In genomic region chr4:3502941-3503936, GRCh38 we compare ENCODE assay signal across 19 cellular contexts. TPM values are rescaled to one million over a fixed set of nuclear protein-coding genes. Genes with fewer than 3 reads are reported as not detected.
DNase-seq lines count a peak whose midpoint lies in the region; TF ChIP-seq lines count a peak whose summit lies in the region.
"Had no signal": no experiment of that assay in that cellular context is flagged by ENCODE, and none has a peak within 500 bp of the region (broad histone marks: within the 10 kb centered on the region; RNA-seq: fewer than 3 reads in every experiment).

No MANE protein-coding gene starts in this region.

- H3K27me3 ChIP-seq in neural progenitor cell, result no peaks in the 10 kb centered on the region
- H3K27me3 ChIP-seq: BLaER1 had no signal

- H3K27ac Mint-ChIP-seq in activated CD4-positive, alpha-beta T cell treated with anti-CD3 and anti-CD28 coated beads, Interleukin-2, amount 10 ng/mL, durations not matched to agents 24 days and 14 days, result peak overlapping the region; percentile 12
- H3K27ac Mint-ChIP-seq in Calu3 (ENCODE audit: unreplicated experiment) (peak overlapping the region; percentile 10), brain (peak overlapping the region in 3 of 5 experiments; percentile 1 to 30 (median 4)), neural progenitor cell (peak overlapping the region; percentile 51)
- H3K27ac Mint-ChIP-seq: HFFc6 had no signal

- BruUV-seq in Calu3 (replicated peaks; lab: Mats Ljungman, UMichigan), result no TSS peak

- peaks cover 21% of the 10 kb centered on the region for H3K36me3 Mint-ChIP-seq in activated CD4-positive, alpha-beta T cell treated with anti-CD3 and anti-CD28 coated beads, Interleukin-2, amount 10 ng/mL, durations not matched to agents 24 days and 14 days (ENCODE audit: low read depth)
- H3K36me3 Mint-ChIP-seq in Calu3 (ENCODE audit: insufficient read depth, unreplicated experiment), result peaks cover 4% of the 10 kb centered on the region
- H3K36me3 Mint-ChIP-seq in brain, result peaks cover 41% of the 10 kb centered on the region
- H3K36me3 Mint-ChIP-seq in neural progenitor cell, result peaks cover 9% of the 10 kb centered on the region

- CTCF ChIA-PET in Calu3 (lab: Charles Lee), result no interaction called here

- intact Hi-C loops in activated CD4-positive, alpha-beta T cell treated with anti-CD3 and anti-CD28 coated beads, Interleukin-2, amount 10 ng/mL, durations not matched to agents 24 days and 14 days (cut with micrococcal nuclease), result no loop called here
- intact Hi-C loops in Calu3 (cut with micrococcal nuclease; ENCODE audit: unreplicated experiment), result no loop called here

- H3K4me1 ChIP-seq in neural progenitor cell, result no peaks in the 10 kb centered on the region

- H2AFZ ChIP-seq in neural progenitor cell (replicated peaks), result no peak overlapping the region

- no peaks in the 10 kb centered on the region for H3F3A ChIP-seq in neural progenitor cell (ENCODE audit: low read depth)

- peaks cover 6% of the 10 kb centered on the region for H3K4me1 Mint-ChIP-seq in activated CD4-positive, alpha-beta T cell treated with anti-CD3 and anti-CD28 coated beads, Interleukin-2, amount 10 ng/mL, durations not matched to agents 24 days and 14 days
- H3K4me1 Mint-ChIP-seq in Calu3 (ENCODE audit: low read depth, unreplicated experiment) (no peaks in the 10 kb centered on the region), brain (no peaks in the 10 kb centered on the region), neural progenitor cell (peaks cover 5% of the 10 kb centered on the region)

- no peak overlapping the region for H3K9ac ChIP-seq in neural progenitor cell
- H3K9ac ChIP-seq: BLaER1 had no signal

- no peaks in the 10 kb centered on the region for H3K9me3 ChIP-seq in neural progenitor cell (ENCODE audit: low read depth)
- H3K9me3 ChIP-seq: BLaER1 had no signal

- peaks cover 3% of the 10 kb centered on the region for H3K36me3 ChIP-seq in neural progenitor cell

- H3K27me3 Mint-ChIP-seq in activated CD4-positive, alpha-beta T cell treated with anti-CD3 and anti-CD28 coated beads, Interleukin-2, amount 10 ng/mL, durations not matched to agents 24 days and 14 days, result no peaks in the 10 kb centered on the region
- H3K27me3 Mint-ChIP-seq in Calu3 (ENCODE audit: unreplicated experiment), result no peaks in the 10 kb centered on the region
- peaks cover 3% of the 10 kb centered on the region for H3K27me3 Mint-ChIP-seq in brain
- H3K27me3 Mint-ChIP-seq in neural progenitor cell (ENCODE audit: insufficient read depth, low read depth), result no peaks in the 10 kb centered on the region

- H3K9me3 Mint-ChIP-seq in activated CD4-positive, alpha-beta T cell treated with anti-CD3 and anti-CD28 coated beads, Interleukin-2, amount 10 ng/mL, durations not matched to agents 24 days and 14 days, result no peaks in the 10 kb centered on the region
- H3K9me3 Mint-ChIP-seq in Calu3 (ENCODE audit: low read depth, unreplicated experiment) (no peaks in the 10 kb centered on the region), brain (no peaks in the 10 kb centered on the region), neural progenitor cell (no peaks in the 10 kb centered on the region)
- H3K9me3 Mint-ChIP-seq: HFFc6 had no signal

- H3K79me2 ChIP-seq in neural progenitor cell (ENCODE audit: low read depth), result no peaks in the 10 kb centered on the region

- no peak overlapping the region for H3K4me3 ChIP-seq in neural progenitor cell
- H3K4me3 ChIP-seq: BLaER1 had no signal

- H4K20me1 ChIP-seq in neural progenitor cell (ENCODE audit: low read depth), result peaks cover 95% of the 10 kb centered on the region

- no peak overlapping the region for H3K4me2 ChIP-seq in neural progenitor cell
- H3K4me2 ChIP-seq: BLaER1 had no signal

- DNase-seq in activated CD4-positive, alpha-beta T cell treated with anti-CD3 and anti-CD28 coated beads, Interleukin-2, amount 10 ng/mL, durations not matched to agents 24 days and 14 days, result no peak
- DNase-seq in activated CD4-positive, alpha-beta T cell treated with anti-CD3 and anti-CD28 coated beads for 4 hours, result no peak
- no peak for DNase-seq in Calu3
- DNase-seq in neural progenitor cell (ENCODE audit: low spot score), result no peak
- DNase-seq in NCI-H2196 (lab: John Stamatoyannopoulos, UW; ENCODE audit: unreplicated experiment), result no peak
- no peak for DNase-seq in hypothalamus (lab: John Stamatoyannopoulos, UW)
- DNase-seq in KG1 (lab: John Stamatoyannopoulos, UW), result no peak
- DNase-seq: 8988T, DMS 273 treated with DMSO at 0.1 percent for 48 hours, GOT3, HFFc6, KBM-7, NCI-H1048, NCI-H1694, NCI-H69, PC-3 had no signal

- no peak overlapping the region for H3K27ac ChIP-seq in neural progenitor cell
- H3K27ac ChIP-seq: BLaER1, HL-60 had no signal

- TF ChIP-seq CTCF in Calu3 (IDR thresholded peaks at IDR 0.05; ENCODE audit: unreplicated experiment) (no peak), brain (conservative IDR thresholded peaks at IDR 0.05) (no peak), neural progenitor cell (IDR thresholded peaks at IDR 0.05) (no peak)

- no peak overlapping the region for H3K4me3 Mint-ChIP-seq in activated CD4-positive, alpha-beta T cell treated with anti-CD3 and anti-CD28 coated beads, Interleukin-2, amount 10 ng/mL, durations not matched to agents 24 days and 14 days
- H3K4me3 Mint-ChIP-seq in Calu3 (ENCODE audit: low read depth, unreplicated experiment) (no peak overlapping the region), brain (no peak overlapping the region), neural progenitor cell (peak overlapping the region; percentile 54)
- H3K4me3 Mint-ChIP-seq: HFFc6 had no signal

RNA-seq across cellular contexts. Expression of gene LRPAP1, which starts 29.0 kb away (rescaled TPM):
- total RNA-seq in activated CD4-positive, alpha-beta T cell treated with anti-CD3 and anti-CD28 coated beads, Interleukin-2, amount 10 ng/mL, durations not matched to agents 24 days and 14 days, result 76.1 and 81.6 TPM in 2 replicates
- 88.5 and 97.3 TPM in 2 replicates for total RNA-seq in Calu3 (2022)
- 165 TPM for polyA plus RNA-seq in brain (ENCODE audit: insufficient read depth, low read depth, low replicate concordance)
- total RNA-seq in neural progenitor cell (ENCODE audit: low replicate concordance), result 48.3 and 76.1 TPM in 2 replicates

RNA-seq across cellular contexts. Expression of gene DOK7, which starts 40.1 kb away (rescaled TPM):
- not detected in 2 replicates for total RNA-seq in activated CD4-positive, alpha-beta T cell treated with anti-CD3 and anti-CD28 coated beads, Interleukin-2, amount 10 ng/mL, durations not matched to agents 24 days and 14 days
- total RNA-seq in Calu3 (2022) (2.7 and 3.3 TPM in 2 replicates), neural progenitor cell (ENCODE audit: low replicate concordance) (0.22 TPM in 1 of 2 replicates, not detected in the other)
- 0.48 TPM for polyA plus RNA-seq in brain (ENCODE audit: insufficient read depth, low read depth, low replicate concordance)
- total RNA-seq: HFFc6 had no signal
